6 cellular contexts compared by ENCODE assay signal in genomic region chr2:134662751-134663150, GRCh38. TPM values are rescaled to one million over a fixed set of nuclear protein-coding genes. Genes with fewer than 3 reads are reported as not detected.
"Had no signal": no experiment of that assay in that cellular context is flagged by ENCODE, and none has a peak within 500 bp of the region (broad histone marks: within the 10 kb centered on the region; RNA-seq: fewer than 3 reads in every experiment).

No MANE protein-coding gene starts in this region.

- DNase-seq: H9, HCEC 1CT had no signal

- H3K27ac Mint-ChIP-seq: GM23338, H9 had no signal

- H3K9me3 Mint-ChIP-seq: GM23338, H9, IgD-negative memory B cell had no signal

- H3K4me2 ChIP-seq: GM23338 had no signal

- ATAC-seq: GM23338, HepG2 had no signal

- H3K4me3 ChIP-seq: GM23338 had no signal

- H3K27ac ChIP-seq: HL-60 had no signal

- H2AFZ ChIP-seq: GM23338 had no signal

- H3K4me3 Mint-ChIP-seq: GM23338, H9 had no signal

- H3K4me1 Mint-ChIP-seq: GM23338 had no signal

RNA-seq across cellular contexts. Expression of gene TMEM163, which starts 56.0 kb away (rescaled TPM):
- total RNA-seq: HepG2 had no signal
